In genomic region chr15:80580536-80581260, GRCh38 we compare ENCODE assay signal across 16 cellular contexts.
"Had no signal": no experiment of that assay in that cellular context is flagged by ENCODE, and none has a peak within 500 bp of the region (broad histone marks: within the 10 kb centered on the region; RNA-seq: fewer than 3 reads in every experiment).

No MANE protein-coding gene starts in this region.

- H3K4me1 Mint-ChIP-seq: immature natural killer cell, T-cell had no signal

- H3K4me1 ChIP-seq: ascending aorta, pancreas, thyroid gland had no signal

- H3K36me3 Mint-ChIP-seq: immature natural killer cell; naive thymus-derived CD4-positive, alpha-beta T cell; stimulated activated memory B cell treated with anti-CD40 and anti-IgM and Interleukin-4, amounts not matched to agents 10 μg/mL and 1 μg/mL and 100 μg/mL, for 72 hours; T-cell had no signal

- H3K9me3 Mint-ChIP-seq: activated naive CD4-positive, alpha-beta T cell treated with anti-CD3 and anti-CD28 coated beads for 36 hours; immature natural killer cell; stimulated activated memory B cell treated with anti-CD40 and anti-IgM and Interleukin-4, amounts not matched to agents 10 μg/mL and 1 μg/mL and 100 μg/mL, for 72 hours; T-cell had no signal

- ATAC-seq: left cardiac atrium; pancreas; sciatic nerve; stimulated activated memory B cell treated with anti-CD40 and anti-IgM and Interleukin-4, amounts not matched to agents 10 μg/mL and 1 μg/mL and 100 μg/mL, for 72 hours; T-cell had no signal

- H3K9me3 ChIP-seq: ascending aorta, pancreas, thyroid gland had no signal

- DNase-seq: activated CD4-positive, alpha-beta T cell treated with anti-CD3 and anti-CD28 coated beads, Interleukin-2, amount 50 U/mL, for 4 hours; activated CD4-positive, CD25-positive, alpha-beta regulatory T cell treated with anti-CD3 and anti-CD28 coated beads, Interleukin-2, amount 50 U/mL, for 72 hours; activated naive CD4-positive, alpha-beta T cell treated with anti-CD3 and anti-CD28 coated beads for 36 hours; activated T-cell treated with anti-CD3 and anti-CD28 coated beads for 4 hours; immature natural killer cell; left cardiac atrium; naive thymus-derived CD4-positive, alpha-beta T cell; pancreas; stimulated activated CD4-positive, alpha-beta T cell treated with anti-CD3 and anti-CD28 coated beads, Interleukin-12 subunit alpha, Interleukin-12 subunit beta, amount 100 ng/mL, for 4 hours; stimulated activated CD4-positive, alpha-beta T cell treated with anti-CD3 and anti-CD28 coated beads, Interleukin-2, amount 100 ng/mL, for 24 hours; thyroid gland had no signal

- H3K27ac Mint-ChIP-seq: activated naive CD4-positive, alpha-beta T cell treated with anti-CD3 and anti-CD28 coated beads for 36 hours; immature natural killer cell; naive thymus-derived CD4-positive, alpha-beta T cell; stimulated activated memory B cell treated with anti-CD40 and anti-IgM and Interleukin-4, amounts not matched to agents 10 μg/mL and 1 μg/mL and 100 μg/mL, for 72 hours; T-cell had no signal

- H3K4me3 Mint-ChIP-seq: activated naive CD4-positive, alpha-beta T cell treated with anti-CD3 and anti-CD28 coated beads for 36 hours; immature natural killer cell; naive thymus-derived CD4-positive, alpha-beta T cell; stimulated activated memory B cell treated with anti-CD40 and anti-IgM and Interleukin-4, amounts not matched to agents 10 μg/mL and 1 μg/mL and 100 μg/mL, for 72 hours; T-cell had no signal

- H3K27ac ChIP-seq: ascending aorta, cardiac muscle cell, pancreas, thyroid gland had no signal

- H3K36me3 ChIP-seq: ascending aorta, cardiac muscle cell, pancreas, thyroid gland had no signal

- H3K4me3 ChIP-seq: ascending aorta, cardiac muscle cell, pancreas, thyroid gland had no signal

- H3K27me3 ChIP-seq: ascending aorta, cardiac muscle cell, pancreas, thyroid gland had no signal
